In genomic region chr10:119478111-119479047, GRCh38 we compare ENCODE assay signal across 10 cellular contexts.
DNase-seq lines count a peak whose midpoint lies in the region; ATAC-seq and TF ChIP-seq lines count a peak whose summit lies in the region.
"Had no signal": no experiment of that assay in that cellular context is flagged by ENCODE, and none has a peak within 500 bp of the region (broad histone marks: within the 10 kb centered on the region; RNA-seq: fewer than 3 reads in every experiment).

No MANE protein-coding gene starts in this region.

- no peak overlapping the region for H3K23ac ChIP-seq in trophoblast cell (ENCODE audit: low read length)

- WGBS in aorta, 2 donors: 75% methylated on average over 8 of the region's 8 CpGs
- WGBS in trophoblast cell (ENCODE audit: extremely low coverage, insufficient coverage, insufficient read length): no CpG with 5 or more reads among the region's 8 CpGs

- H3K27ac Mint-ChIP-seq in type B pancreatic cell: no peak overlapping the region

- DNase-seq in SIG-M5 treated with dmso at 0.1 percent for 504 hours (lab: John Stamatoyannopoulos, UW; ENCODE audit: unreplicated experiment): peak; percentile 7
- no peak for DNase-seq in SIG-M5 (lab: John Stamatoyannopoulos, UW)
- no peak for DNase-seq in PC-9
- no peak for DNase-seq in aorta
- no peak for DNase-seq in trophoblast cell
- DNase-seq in type B pancreatic cell (ENCODE audit: extremely low spot score, unreplicated experiment): no peak
- DNase-seq: KG1, left ventricle myocardium inferior had no signal

- H3K79me2 ChIP-seq in PC-9 (ENCODE audit: low read depth): no peaks in the 10 kb centered on the region
- H3K79me2 ChIP-seq in trophoblast cell (ENCODE audit: control insufficient read depth, insufficient read depth, low read length, poor library complexity): no peaks in the 10 kb centered on the region

- ATAC-seq in HG02840 (IDR thresholded peaks at IDR 0.05; ENCODE audit: low FRiP score, unreplicated experiment) (peak; percentile 79), aorta (ENCODE audit: low FRiP score) (no peak)

- H4K8ac ChIP-seq in trophoblast cell (ENCODE audit: low read depth, low read length): no peak overlapping the region

- H3K4me1 Mint-ChIP-seq in type B pancreatic cell (ENCODE audit: unreplicated experiment): peaks cover 9% of the 10 kb centered on the region

- BruUV-seq in PC-9 (replicated peaks; lab: Mats Ljungman, UMichigan): no TSS peak

- no peaks in the 10 kb centered on the region for H3K9me3 Mint-ChIP-seq in type B pancreatic cell

- intact Hi-C loops in PC-9 (cut with micrococcal nuclease; ENCODE audit: unreplicated experiment) (no loop called here), aorta (cut with DNase I) (no loop called here)

- H3F3A ChIP-seq in PC-9 (ENCODE audit: insufficient read depth, low read depth): no peaks in the 10 kb centered on the region

- H3K36me3 ChIP-seq in PC-9 (ENCODE audit: low read depth): no peaks in the 10 kb centered on the region
- no peaks in the 10 kb centered on the region for H3K36me3 ChIP-seq in rectal smooth muscle tissue (ENCODE audit: control insufficient read depth, insufficient read depth, low read length)
- H3K36me3 ChIP-seq in aorta (ENCODE audit: control insufficient read depth in 1 of 2, insufficient read depth in 2 of 2, low read length in 1 of 2): no peaks in the 10 kb centered on the region
- no peaks in the 10 kb centered on the region for H3K36me3 ChIP-seq in trophoblast cell (ENCODE audit: control insufficient read depth in 1 of 2, insufficient read depth in 2 of 2, low read length in 2 of 2)
- H3K36me3 ChIP-seq: left ventricle myocardium inferior had no signal

- H2BK5ac ChIP-seq in trophoblast cell (ENCODE audit: low read depth, low read length, poor library complexity): no peak overlapping the region

- POLR2A ChIA-PET in PC-9 (lab: Charles Lee; ENCODE audit: unreplicated experiment): no interaction called here

- no peak for TF ChIP-seq CTCF in PC-9 (conservative IDR thresholded peaks at IDR 0.05)
- TF ChIP-seq CTCF in type B pancreatic cell (conservative IDR thresholded peaks at IDR 0.05): no peak

- peaks cover 12% of the 10 kb centered on the region for H3K4me1 ChIP-seq in PC-9 (replicated peaks; ENCODE audit: insufficient read depth)
- H3K4me1 ChIP-seq in rectal smooth muscle tissue (ENCODE audit: control insufficient read depth, insufficient read depth, low read length): peaks cover 9% of the 10 kb centered on the region
- no peaks in the 10 kb centered on the region for H3K4me1 ChIP-seq in aorta (ENCODE audit: control insufficient read depth in 1 of 2, insufficient read depth in 2 of 2, low read length in 2 of 2)
- H3K4me1 ChIP-seq in trophoblast cell (ENCODE audit: control insufficient read depth in 1 of 2, insufficient read depth in 2 of 2, low read length in 2 of 2): no peaks in the 10 kb centered on the region

- H3K14ac ChIP-seq in trophoblast cell (ENCODE audit: low read length): no peak overlapping the region

- no peak overlapping the region for H3K18ac ChIP-seq in trophoblast cell (ENCODE audit: low read length)

- no peak overlapping the region for H2BK120ac ChIP-seq in trophoblast cell (ENCODE audit: insufficient read depth, low read length, poor library complexity)

- H2AK5ac ChIP-seq in trophoblast cell (ENCODE audit: low read length): no peak overlapping the region

- H3K9me2 ChIP-seq in PC-9 (ENCODE audit: insufficient read depth): no peaks in the 10 kb centered on the region

- no peak overlapping the region for H3K4ac ChIP-seq in trophoblast cell (ENCODE audit: low read depth, low read length)

- no peak overlapping the region for H2BK12ac ChIP-seq in trophoblast cell (ENCODE audit: low read length)

- peaks cover 44% of the 10 kb centered on the region for H3K27me3 Mint-ChIP-seq in type B pancreatic cell

- no peaks in the 10 kb centered on the region for H3K36me3 Mint-ChIP-seq in type B pancreatic cell

- H3K79me1 ChIP-seq in trophoblast cell (ENCODE audit: low read length): no peaks in the 10 kb centered on the region

- H3K4me3 ChIP-seq in PC-9 (no peak overlapping the region), rectal smooth muscle tissue (ENCODE audit: low read length) (no peak overlapping the region), aorta (ENCODE audit: low read length in 2 of 2) (no peak overlapping the region), trophoblast cell (ENCODE audit: low read depth, low read length) (no peak overlapping the region)
- H3K4me3 ChIP-seq: left ventricle myocardium inferior had no signal

- no peak overlapping the region for H2AFZ ChIP-seq in PC-9
- no peak overlapping the region for H2AFZ ChIP-seq in trophoblast cell (ENCODE audit: insufficient read depth, low read length, poor library complexity)

- H3K27me3 ChIP-seq in PC-9 (ENCODE audit: insufficient read depth, low read depth) (no peaks in the 10 kb centered on the region), rectal smooth muscle tissue (ENCODE audit: control insufficient read depth, insufficient read depth, low read length) (no peaks in the 10 kb centered on the region), aorta (ENCODE audit: control insufficient read depth in 1 of 2, insufficient read depth in 2 of 2, low read length in 1 of 2) (no peaks in the 10 kb centered on the region), trophoblast cell (ENCODE audit: insufficient read depth, low read length) (peaks cover 3% of the 10 kb centered on the region)

- H3K4me3 Mint-ChIP-seq in type B pancreatic cell: no peak overlapping the region

- H3K9me3 ChIP-seq in PC-9 (ENCODE audit: insufficient read depth, low read depth) (no peaks in the 10 kb centered on the region), aorta (ENCODE audit: control insufficient read depth, low read length) (no peaks in the 10 kb centered on the region), trophoblast cell (ENCODE audit: insufficient read depth, low read depth, low read length) (peaks cover 5% of the 10 kb centered on the region)
- H3K9me3 ChIP-seq: left ventricle myocardium inferior had no signal

- CTCF ChIA-PET in PC-9 (lab: Charles Lee): no interaction called here

- no peak overlapping the region for H4K91ac ChIP-seq in trophoblast cell (ENCODE audit: low read depth, low read length)

- H3K4me2 ChIP-seq in PC-9 (peak overlapping the region; percentile 27; the same call in 1 of the 2 replicates), trophoblast cell (ENCODE audit: low read length) (no peak overlapping the region)

- H3K27ac ChIP-seq in PC-9 (no peak overlapping the region), rectal smooth muscle tissue (ENCODE audit: low read depth, low read length) (peak overlapping the region; percentile 32), aorta (ENCODE audit: low read depth in 1 of 2, low read length in 2 of 2) (no peak overlapping the region), trophoblast cell (ENCODE audit: low read depth, low read length) (no peak overlapping the region)
- H3K27ac ChIP-seq: left ventricle myocardium inferior had no signal

- no peaks in the 10 kb centered on the region for H4K20me1 ChIP-seq in PC-9 (ENCODE audit: insufficient read depth)

- no peak overlapping the region for H4K12ac ChIP-seq in trophoblast cell (ENCODE audit: low read depth, low read length)

- H3K9ac ChIP-seq in rectal smooth muscle tissue (ENCODE audit: low read length): no peak overlapping the region
- no peak overlapping the region for H3K9ac ChIP-seq in trophoblast cell (ENCODE audit: low read length)
